9 cellular contexts compared by ENCODE assay signal in genomic region chr12:48882325-48882687, GRCh38. TPM values are rescaled to one million over a fixed set of nuclear protein-coding genes. Genes with fewer than 3 reads are reported as not detected.
A peak's percentile ranks its signal among the peaks of the same experiment; 100 is the strongest.
DNase-seq lines count a peak whose midpoint lies in the region; ATAC-seq and TF ChIP-seq lines count a peak whose summit lies in the region.
"Had no signal": no experiment of that assay in that cellular context is flagged by ENCODE, and none has a peak within 500 bp of the region (broad histone marks: within the 10 kb centered on the region; RNA-seq: fewer than 3 reads in every experiment).

No MANE protein-coding gene starts in this region.

- H3K36me3 ChIP-seq in GM23338 (ENCODE audit: insufficient read depth) (no peaks in the 10 kb centered on the region), iPS-18a (ENCODE audit: control insufficient read depth, low read depth, low read length) (no peaks in the 10 kb centered on the region)

- H4K20me1 ChIP-seq in GM23338 (replicated peaks; ENCODE audit: insufficient read depth) = no peaks in the 10 kb centered on the region

- peak; percentile 59 for ATAC-seq in GM23338
- ATAC-seq in sciatic nerve = peak; percentile 56
- ATAC-seq in natural killer cell treated with Interleukin-12 subunit alpha and Interleukin-12 subunit beta and Interleukin-15 and Interleukin-18, amount 100 ng/mL, for 72 hours = no peak
- ATAC-seq in HG02642 (IDR thresholded peaks at IDR 0.05; ENCODE audit: poor library complexity, unreplicated experiment) = no peak

- no peaks in the 10 kb centered on the region for H3K9me3 ChIP-seq in iPS-18a (ENCODE audit: control insufficient read depth, low read depth, low read length)

- intact Hi-C loops in sciatic nerve (cut with DNase I) = no loop called here

- H3K27ac Mint-ChIP-seq in GM23338 = no peak overlapping the region
- peak overlapping the region; percentile 98 for H3K27ac Mint-ChIP-seq in chondrocyte (ENCODE audit: unreplicated experiment)
- no peak overlapping the region for H3K27ac Mint-ChIP-seq in natural killer cell treated with Interleukin-12 subunit alpha and Interleukin-12 subunit beta and Interleukin-15 and Interleukin-18, amount 100 ng/mL, for 72 hours
- H3K27ac Mint-ChIP-seq: activated naive CD8-positive, alpha-beta T cell treated with anti-CD3 and anti-CD28 coated beads, Interleukin-2, amount 10 ng/mL, durations not matched to agents 7 days and 5 days had no signal

- H3K4me3 ChIP-seq in GM23338 (peak overlapping the region; percentile 44), iPS-18a (ENCODE audit: low read length) (peak overlapping the region; percentile 42)

- H3K4me1 Mint-ChIP-seq in GM23338 = peaks cover 32% of the 10 kb centered on the region
- peaks cover 31% of the 10 kb centered on the region for H3K4me1 Mint-ChIP-seq in chondrocyte (ENCODE audit: low read depth)
- no peaks in the 10 kb centered on the region for H3K4me1 Mint-ChIP-seq in natural killer cell treated with Interleukin-12 subunit alpha and Interleukin-12 subunit beta and Interleukin-15 and Interleukin-18, amount 100 ng/mL, for 72 hours (ENCODE audit: low read depth in 2 of 2)

- peak overlapping the region; percentile 56 for H3K4me3 Mint-ChIP-seq in GM23338
- H3K4me3 Mint-ChIP-seq in chondrocyte (ENCODE audit: unreplicated experiment) = peak overlapping the region; percentile 62
- H3K4me3 Mint-ChIP-seq in natural killer cell treated with Interleukin-12 subunit alpha and Interleukin-12 subunit beta and Interleukin-15 and Interleukin-18, amount 100 ng/mL, for 72 hours = no peak overlapping the region
- H3K4me3 Mint-ChIP-seq: activated naive CD8-positive, alpha-beta T cell treated with anti-CD3 and anti-CD28 coated beads, Interleukin-2, amount 10 ng/mL, durations not matched to agents 7 days and 5 days had no signal

- peak overlapping the region; percentile 43 for H3K9ac ChIP-seq in iPS-18a (ENCODE audit: low read length)

- DNase-seq in GM23338 (ENCODE audit: low spot score) (peak; percentile 68), chondrocyte (ENCODE audit: low spot score) (no peak), sciatic nerve (ENCODE audit: low spot score) (no peak), NCI-H1436 treated with DMSO at 0.1 percent for 48 hours (lab: John Stamatoyannopoulos, UW) (no peak), COLO668 (lab: John Stamatoyannopoulos, UW; ENCODE audit: unreplicated experiment) (no peak)
- no peak for DNase-seq in natural killer cell treated with Interleukin-12 subunit alpha and Interleukin-12 subunit beta and Interleukin-15 and Interleukin-18, amount 100 ng/mL, for 72 hours (ENCODE audit: low spot score)
- DNase-seq: activated naive CD8-positive, alpha-beta T cell treated with anti-CD3 and anti-CD28 coated beads, Interleukin-2, amount 10 ng/mL, durations not matched to agents 7 days and 5 days had no signal

- H2AFZ ChIP-seq in GM23338 = peak overlapping the region; percentile 9; the same call in 1 of the 2 replicates

- H3K79me2 ChIP-seq in GM23338 (replicated peaks; ENCODE audit: insufficient read depth) = no peaks in the 10 kb centered on the region

- peak overlapping the region; percentile 67 for H3K4me2 ChIP-seq in GM23338

- no peaks in the 10 kb centered on the region for H3K9me2 ChIP-seq in GM23338 (ENCODE audit: insufficient read depth)

- H3F3A ChIP-seq in GM23338 (replicated peaks; ENCODE audit: low read depth) = peaks cover 10% of the 10 kb centered on the region; the same call in 1 of the 2 replicates

- H3K27me3 Mint-ChIP-seq in GM23338 (ENCODE audit: insufficient read depth, low read depth, poor library complexity) = peaks cover 18% of the 10 kb centered on the region
- H3K27me3 Mint-ChIP-seq in chondrocyte (ENCODE audit: low read depth) = no peaks in the 10 kb centered on the region
- peaks cover 22 to 25% of the 10 kb centered on the region in 2 donors for H3K27me3 Mint-ChIP-seq in natural killer cell treated with Interleukin-12 subunit alpha and Interleukin-12 subunit beta and Interleukin-15 and Interleukin-18, amount 100 ng/mL, for 72 hours

- no peak overlapping the region for H3K27ac ChIP-seq in GM23338 (ENCODE audit: low read depth)
- no peak overlapping the region for H3K27ac ChIP-seq in iPS-18a (ENCODE audit: low read length)

- TF ChIP-seq CTCF in GM23338 (conservative IDR thresholded peaks at IDR 0.05; ENCODE audit: low read depth in 2 of 2) (no peak), chondrocyte (IDR thresholded peaks at IDR 0.05) (no peak)

- H3K9me3 Mint-ChIP-seq in GM23338 (no peaks in the 10 kb centered on the region), chondrocyte (ENCODE audit: low read depth) (no peaks in the 10 kb centered on the region)
- H3K9me3 Mint-ChIP-seq in natural killer cell treated with Interleukin-12 subunit alpha and Interleukin-12 subunit beta and Interleukin-15 and Interleukin-18, amount 100 ng/mL, for 72 hours = no peaks in the 10 kb centered on the region
- H3K9me3 Mint-ChIP-seq: activated naive CD8-positive, alpha-beta T cell treated with anti-CD3 and anti-CD28 coated beads, Interleukin-2, amount 10 ng/mL, durations not matched to agents 7 days and 5 days had no signal

- H3K4me1 ChIP-seq in GM23338 (ENCODE audit: insufficient read depth) (peaks cover 29% of the 10 kb centered on the region), iPS-18a (ENCODE audit: control insufficient read depth, low read depth, low read length) (peaks cover 28% of the 10 kb centered on the region)

- no peaks in the 10 kb centered on the region for H3K36me3 Mint-ChIP-seq in GM23338 (ENCODE audit: low read depth)
- no peaks in the 10 kb centered on the region for H3K36me3 Mint-ChIP-seq in chondrocyte (ENCODE audit: low read depth)
- no peaks in the 10 kb centered on the region for H3K36me3 Mint-ChIP-seq in natural killer cell treated with Interleukin-12 subunit alpha and Interleukin-12 subunit beta and Interleukin-15 and Interleukin-18, amount 100 ng/mL, for 72 hours
- H3K36me3 Mint-ChIP-seq: activated naive CD8-positive, alpha-beta T cell treated with anti-CD3 and anti-CD28 coated beads, Interleukin-2, amount 10 ng/mL, durations not matched to agents 7 days and 5 days had no signal

- H3K27me3 ChIP-seq in GM23338 (ENCODE audit: insufficient read depth) (no peaks in the 10 kb centered on the region), iPS-18a (ENCODE audit: control insufficient read depth, insufficient read depth, low read length) (no peaks in the 10 kb centered on the region)

TF ChIP-seq in GM23338, 12 proteins besides CTCF, POLR2A, EP300 and RAD21:
- TF ChIP-seq POLR2AphosphoS5 (IDR thresholded peaks at IDR 0.05; ENCODE audit: low read depth) (no peak), ZNF114 (CRISPR knock-in tag; IDR thresholded peaks at IDR 0.05) (no peak)

RNA-seq across cellular contexts. Expression of gene RND1, which starts 16.6 kb away (rescaled TPM):
- 7.4 and 10.4 TPM in 2 replicates for total RNA-seq in GM23338 (2014; rRNA removed; shearing (Covaris generic))
- polyA plus RNA-seq in GM23338 (2016; fragmentation: Nextera tagmentation; extraction: Ambion mirVana) = 7.4 and 9.3 TPM in 2 replicates
- total RNA-seq in chondrocyte = 0.99 to 1.5 TPM (median 1.1 TPM) in 3 replicates
- total RNA-seq in sciatic nerve = 4.5 TPM
- total RNA-seq in natural killer cell treated with Interleukin-12 subunit alpha and Interleukin-12 subunit beta and Interleukin-15 and Interleukin-18, amount 100 ng/mL, for 72 hours = 1 to 10 TPM; 3.4 to 3.7 TPM

RNA-seq across cellular contexts. Expression of gene DDX23, which starts 30.3 kb away (rescaled TPM):
- total RNA-seq in GM23338 (2014; rRNA removed; shearing (Covaris generic)) = 78.5 and 93.0 TPM in 2 replicates
- polyA plus RNA-seq in GM23338 (2016; fragmentation: Nextera tagmentation; extraction: Ambion mirVana) = 31.7 and 31.8 TPM in 2 replicates
- 59.1 to 71.1 TPM (median 61.9 TPM) in 3 replicates for total RNA-seq in chondrocyte
- total RNA-seq in sciatic nerve = 60.2 TPM
- total RNA-seq in natural killer cell treated with Interleukin-12 subunit alpha and Interleukin-12 subunit beta and Interleukin-15 and Interleukin-18, amount 100 ng/mL, for 72 hours = 100 to 1,000 TPM; 131 to 162 TPM

RNA-seq across cellular contexts. Expression of gene FKBP11, which starts 43.0 kb away (rescaled TPM):
- 29.5 and 45.0 TPM in 2 replicates for total RNA-seq in GM23338 (2014; rRNA removed; shearing (Covaris generic))
- 94.9 and 97.2 TPM in 2 replicates for polyA plus RNA-seq in GM23338 (2016; fragmentation: Nextera tagmentation; extraction: Ambion mirVana)
- 23.5 to 30.7 TPM (median 24.0 TPM) in 3 replicates for total RNA-seq in chondrocyte
- 17.8 TPM for total RNA-seq in sciatic nerve
- 100 to 1,000 TPM; 101 to 112 TPM for total RNA-seq in natural killer cell treated with Interleukin-12 subunit alpha and Interleukin-12 subunit beta and Interleukin-15 and Interleukin-18, amount 100 ng/mL, for 72 hours

Comparison
In these comparisons a context has a peak if more than half of its experiments do, and no peak if none do; other contexts are left out.
1. ATAC-seq: peak in GM23338 (single experiment) and sciatic nerve (single experiment); none in natural killer cell treated with Interleukin-12 subunit alpha and Interleukin-12 subunit beta and Interleukin-15 and Interleukin-18, amount 100 ng/mL, for 72 hours (0 of 2) and HG02642 (single experiment).